In the genomic region with DNA sequence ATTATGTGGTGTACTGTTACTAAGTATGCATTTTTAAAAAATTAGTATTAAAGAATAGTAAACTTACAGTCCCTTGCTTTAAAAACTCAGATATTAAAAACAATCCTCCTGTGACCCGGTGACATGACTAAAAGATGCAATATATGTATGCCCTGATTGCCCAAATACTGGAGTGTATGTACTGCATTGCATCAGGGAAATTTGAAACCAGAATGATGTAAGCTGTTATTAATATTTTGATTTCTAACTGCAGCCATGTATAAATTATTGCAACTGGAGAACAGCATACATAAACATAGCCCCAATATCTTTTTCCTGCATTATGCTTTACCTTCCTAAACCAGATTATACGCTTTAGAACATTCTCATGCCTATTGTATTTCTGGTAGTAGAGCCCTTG, we compare ENCODE assay signal across 1 cellular context.
TF ChIP-seq lines count a peak whose summit lies in the region.

No MANE protein-coding gene starts in this region.

TF ChIP-seq in HCT116, 20 proteins besides CTCF, POLR2A, EP300 and RAD21 (continued from another document):
- TF ChIP-seq REST (IDR thresholded peaks at IDR 0.05; ENCODE audit: low read depth): no peak
- TF ChIP-seq POLR2AphosphoS5 (IDR thresholded peaks at IDR 0.05; ENCODE audit: low read depth, low read length): peak; percentile 45; the same call in 1 of the 2 replicates
- TF ChIP-seq, protein P1, sequence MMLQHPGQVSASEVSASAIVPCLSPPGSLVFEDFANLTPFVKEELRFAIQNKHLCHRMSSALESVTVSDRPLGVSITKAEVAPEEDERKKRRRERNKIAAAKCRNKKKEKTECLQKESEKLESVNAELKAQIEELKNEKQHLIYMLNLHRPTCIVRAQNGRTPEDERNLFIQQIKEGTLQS (IDR thresholded peaks at IDR 0.05): no peak
- TF ChIP-seq FOSL1 (IDR thresholded peaks at IDR 0.05; ENCODE audit: low read depth): no peak
- TF ChIP-seq EGR1 (IDR thresholded peaks at IDR 0.05; ENCODE audit: low read depth): no peak
- TF ChIP-seq EZH2 (IDR thresholded peaks at IDR 0.05): no peak
